Comparison of ENCODE assay signal across 1 cellular context in genomic region chr3:188956839-188957489, GRCh38.
TF ChIP-seq lines count a peak whose summit lies in the region.

No MANE protein-coding gene starts in this region.

TF ChIP-seq in HEK293, 187 proteins besides CTCF, POLR2A, EP300 and RAD21 (continued from another document):
- no peak for TF ChIP-seq PATZ1 (tag by site-specific recombination; IDR thresholded peaks at IDR 0.05)
- no peak for TF ChIP-seq ZBTB10 (tag by site-specific recombination; IDR thresholded peaks at IDR 0.05)
- no peak for TF ChIP-seq TSHZ1 (tag by site-specific recombination; IDR thresholded peaks at IDR 0.05; ENCODE audit: borderline replicate concordance)
- no peak for TF ChIP-seq REPIN1 (tag by site-specific recombination; IDR thresholded peaks at IDR 0.05; ENCODE audit: low read depth)
- no peak for TF ChIP-seq ZFP3 (tag by site-specific recombination; IDR thresholded peaks at IDR 0.05; ENCODE audit: low read depth)
- no peak for TF ChIP-seq SALL2 (tag by site-specific recombination; IDR thresholded peaks at IDR 0.05; ENCODE audit: borderline replicate concordance)
- TF ChIP-seq ZNF514 (tag by site-specific recombination; IDR thresholded peaks at IDR 0.05), result no peak
- no peak for TF ChIP-seq ZBTB21 (tag by site-specific recombination; IDR thresholded peaks at IDR 0.05)
- TF ChIP-seq ZNF654 (tag by site-specific recombination; IDR thresholded peaks at IDR 0.05; ENCODE audit: low read depth), result peak; percentile 29
- TF ChIP-seq ZNF660 (tag by site-specific recombination; IDR thresholded peaks at IDR 0.05), result peak; percentile 30; the same call in 1 of the 2 replicates
